ENCODE assay signal across 27 cellular contexts in the genomic region with DNA sequence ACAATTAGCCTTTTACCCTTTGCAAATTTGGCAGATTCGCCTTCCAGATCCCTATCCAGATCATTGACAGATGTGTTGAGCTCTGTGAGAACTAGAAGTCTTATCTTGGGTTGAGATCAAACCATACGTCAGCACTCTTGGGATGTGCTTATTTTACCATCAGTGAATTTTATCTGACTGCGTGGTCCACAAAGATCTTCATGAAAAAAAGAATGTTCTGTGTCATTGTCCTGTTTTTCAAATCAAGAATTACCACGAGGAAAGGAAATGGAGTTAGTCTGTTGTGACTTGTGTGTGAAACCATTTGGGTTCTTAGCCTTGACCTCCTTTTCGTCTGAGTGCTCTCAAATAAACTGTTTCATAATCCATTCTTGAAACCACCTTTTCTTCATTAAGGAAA.
A peak's percentile ranks its signal among the peaks of the same experiment; 100 is the strongest.
DNase-seq lines count a peak whose midpoint lies in the region; ATAC-seq, FAIRE-seq and TF ChIP-seq lines count a peak whose summit lies in the region.
"Had no signal": no experiment of that assay in that cellular context is flagged by ENCODE, and none has a peak within 500 bp of the region (broad histone marks: within the 10 kb centered on the region; RNA-seq: fewer than 3 reads in every experiment).

No MANE protein-coding gene starts in this region.

- WGBS in esophagus squamous epithelium, 2 donors: 71 to 79% methylated on average over 5 of the region's 5 CpGs

- H3K4me3 ChIP-seq in esophagus squamous epithelium: no peak overlapping the region
- H3K4me3 ChIP-seq: HAP-1, right atrium auricular region, spleen, thoracic aorta, uterus had no signal

- peaks cover 0 to 31% (median 0%) of the 10 kb centered on the region in 3 donors for H3K36me3 ChIP-seq in esophagus squamous epithelium
- H3K36me3 ChIP-seq: HAP-1, right atrium auricular region, thoracic aorta, uterus had no signal

- H3K9me3 Mint-ChIP-seq in activated T-cell treated with anti-CD3 and anti-CD28 coated beads, Interleukin-2, amount 50 U/mL, for 72 hours: no peaks in the 10 kb centered on the region
- H3K9me3 Mint-ChIP-seq in activated naive CD8-positive, alpha-beta T cell (ENCODE audit: low read depth): no peaks in the 10 kb centered on the region
- H3K9me3 Mint-ChIP-seq: endodermal cell; neural crest cell; stimulated activated memory B cell treated with anti-CD40 and anti-IgM and Interleukin-4, amounts not matched to agents 10 μg/mL and 1 μg/mL and 100 μg/mL, for 72 hours had no signal

- no peak for DNase-seq in activated T-cell treated with anti-CD3 and anti-CD28 coated beads, Interleukin-2, amount 50 U/mL, for 72 hours
- no peak for DNase-seq in activated T-cell treated with anti-CD3 and anti-CD28 coated beads, Interleukin-2, amount 50 U/mL, for 48 hours
- DNase-seq in GM12891 (ENCODE audit: insufficient read length, low spot score): no peak
- DNase-seq in sciatic nerve (ENCODE audit: low spot score): no peak
- DNase-seq in esophagus squamous epithelium (lab: John Stamatoyannopoulos, UW): no peak
- no peak for DNase-seq in activated effector memory CD4-positive, alpha-beta T cell treated with anti-CD3 and anti-CD28 coated beads, Interleukin-2, amount 50 U/mL, for 16 hours
- DNase-seq: activated CD4-positive, alpha-beta T cell treated with anti-CD3 and anti-CD28 coated beads, Interleukin-2, amount 50 U/mL, for 1 hour; activated CD8-positive, alpha-beta memory T cell treated with anti-CD3 and anti-CD28 coated beads, Interleukin-2, amount 50 U/mL, for 48 hours; activated gamma-delta T cell treated with Interleukin-2 at 50 U/mL for 16 hours; cortex of kidney; endodermal cell; islet precursor cell; NCI-H2029; NCI-H226; NCI-H748 treated with DMSO at 0.1 percent for 48 hours; spleen; stimulated activated CD4-positive, alpha-beta T cell treated with anti-CD3 and anti-CD28 coated beads, Interleukin-2, amount 100 ng/mL, for 48 hours; uterus had no signal

- H3K27me3 Mint-ChIP-seq in activated T-cell treated with anti-CD3 and anti-CD28 coated beads, Interleukin-2, amount 50 U/mL, for 72 hours (ENCODE audit: low read depth): no peaks in the 10 kb centered on the region
- no peaks in the 10 kb centered on the region for H3K27me3 Mint-ChIP-seq in activated naive CD8-positive, alpha-beta T cell
- H3K27me3 Mint-ChIP-seq: B cell had no signal

- H3K9me3 ChIP-seq in esophagus squamous epithelium: no peaks in the 10 kb centered on the region
- H3K9me3 ChIP-seq: HAP-1, right atrium auricular region, spleen, thoracic aorta, uterus had no signal

- TF ChIP-seq CTCF in esophagus squamous epithelium (IDR thresholded peaks at IDR 0.05): no peak

- H3K27ac Mint-ChIP-seq in activated T-cell treated with anti-CD3 and anti-CD28 coated beads, Interleukin-2, amount 50 U/mL, for 72 hours: peak overlapping the region; percentile 18
- H3K27ac Mint-ChIP-seq in activated naive CD8-positive, alpha-beta T cell: peak overlapping the region; percentile 81
- H3K27ac Mint-ChIP-seq: B cell; endodermal cell; stimulated activated memory B cell treated with anti-CD40 and anti-IgM and Interleukin-4, amounts not matched to agents 10 μg/mL and 1 μg/mL and 100 μg/mL, for 72 hours had no signal

- TF ChIP-seq POLR2A in GM12891 (IDR thresholded peaks at IDR 0.05; ENCODE audit: low read depth, low read length): no peak
- no peak for TF ChIP-seq POLR2A in esophagus squamous epithelium (IDR thresholded peaks at IDR 0.05)

- peaks cover 3 to 8% of the 10 kb centered on the region in 2 donors for H3K36me3 Mint-ChIP-seq in activated T-cell treated with anti-CD3 and anti-CD28 coated beads, Interleukin-2, amount 50 U/mL, for 72 hours (ENCODE audit: insufficient read depth in 2 of 2)
- peaks cover 21% of the 10 kb centered on the region for H3K36me3 Mint-ChIP-seq in activated naive CD8-positive, alpha-beta T cell
- H3K36me3 Mint-ChIP-seq: stimulated activated memory B cell treated with anti-CD40 and anti-IgM and Interleukin-4, amounts not matched to agents 10 μg/mL and 1 μg/mL and 100 μg/mL, for 72 hours had no signal

- peaks cover 73% of the 10 kb centered on the region for H3K4me1 Mint-ChIP-seq in activated T-cell treated with anti-CD3 and anti-CD28 coated beads, Interleukin-2, amount 50 U/mL, for 72 hours (ENCODE audit: low read depth)
- peaks cover 76% of the 10 kb centered on the region for H3K4me1 Mint-ChIP-seq in activated naive CD8-positive, alpha-beta T cell (ENCODE audit: low read depth)
- H3K4me1 Mint-ChIP-seq: neural crest cell had no signal

- H3K27ac ChIP-seq in esophagus squamous epithelium: no peak overlapping the region
- H3K27ac ChIP-seq: parathyroid adenoma, right atrium auricular region, spleen, thoracic aorta, uterus had no signal

- intact Hi-C loops in sciatic nerve (cut with DNase I): no loop called here
- intact Hi-C loops in esophagus squamous epithelium (cut with DNase I): no loop called here

- H3K27me3 ChIP-seq in esophagus squamous epithelium: no peaks in the 10 kb centered on the region
- H3K27me3 ChIP-seq: right atrium auricular region, spleen, uterus had no signal

- peak overlapping the region in 1 of 2 donors; percentile 9 for H3K4me3 Mint-ChIP-seq in activated T-cell treated with anti-CD3 and anti-CD28 coated beads, Interleukin-2, amount 50 U/mL, for 72 hours
- peak overlapping the region; percentile 2 for H3K4me3 Mint-ChIP-seq in activated naive CD8-positive, alpha-beta T cell
- H3K4me3 Mint-ChIP-seq: B cell; endodermal cell; neural crest cell; stimulated activated memory B cell treated with anti-CD40 and anti-IgM and Interleukin-4, amounts not matched to agents 10 μg/mL and 1 μg/mL and 100 μg/mL, for 72 hours had no signal

- peak; percentile 79 for FAIRE-seq in GM12891 (lab: Jason Lieb, UNC)

- peaks cover 0 to 8% (median 0%) of the 10 kb centered on the region in 3 donors for H3K4me1 ChIP-seq in esophagus squamous epithelium
- H3K4me1 ChIP-seq: HAP-1, parathyroid adenoma, right atrium auricular region, uterus had no signal

- peak in 1 of 2 donors; percentile 23 for ATAC-seq in activated T-cell treated with anti-CD3 and anti-CD28 coated beads, Interleukin-2, amount 50 U/mL, for 72 hours (replicated peaks in 1 of 2)
- peak; percentile 72 for ATAC-seq in sciatic nerve
- no peak for ATAC-seq in activated CD4-positive, CD25-positive, alpha-beta regulatory T cell treated with anti-CD3 and anti-CD28 coated beads, Interleukin-2, amount 50 U/mL, for 24 hours
- ATAC-seq: stimulated activated memory B cell treated with anti-CD40 and anti-IgM and Interleukin-4, amounts not matched to agents 10 μg/mL and 1 μg/mL and 100 μg/mL, for 72 hours had no signal

TF ChIP-seq in GM12891, 5 proteins besides CTCF, POLR2A, EP300 and RAD21:
- no peak for TF ChIP-seq TAF1 (IDR thresholded peaks at IDR 0.05; ENCODE audit: low read depth, low read length)
- TF ChIP-seq POLR2AphosphoS5 (IDR thresholded peaks at IDR 0.05; ENCODE audit: low read depth, low read length): no peak
- no peak for TF ChIP-seq PAX5 (IDR thresholded peaks at IDR 0.05; ENCODE audit: insufficient read depth, low read length, severe bottlenecking)
- TF ChIP-seq POU2F2 (IDR thresholded peaks at IDR 0.05; ENCODE audit: low read depth, low read length): no peak
- no peak for TF ChIP-seq SPI1 (IDR thresholded peaks at IDR 0.05; ENCODE audit: low read depth, low read length)
